ENCODE assay signal across 9 cellular contexts in the genomic region with DNA sequence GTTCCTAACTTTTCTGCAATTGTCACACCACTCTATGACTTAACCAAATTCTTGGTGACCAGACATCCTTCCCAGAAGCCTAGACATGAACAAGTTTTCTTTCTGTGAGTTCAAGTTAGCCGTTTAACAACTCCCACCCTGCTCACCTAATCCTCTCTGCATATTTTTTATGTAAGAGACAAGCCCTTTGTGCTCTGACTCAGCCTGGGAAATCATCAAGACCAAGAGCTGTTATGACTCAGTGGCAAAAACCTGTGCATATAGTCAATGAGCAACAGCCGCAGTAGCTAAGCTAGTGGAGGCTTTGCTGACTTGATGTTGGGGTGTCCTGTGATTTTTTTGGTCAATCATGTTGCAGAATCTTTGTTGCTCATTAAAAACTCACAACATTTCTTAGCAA.
DNase-seq lines count a peak whose midpoint lies in the region; ATAC-seq, FAIRE-seq and TF ChIP-seq lines count a peak whose summit lies in the region.
"Had no signal": no experiment of that assay in that cellular context is flagged by ENCODE, and none has a peak within 500 bp of the region (broad histone marks: within the 10 kb centered on the region; RNA-seq: fewer than 3 reads in every experiment).

No MANE protein-coding gene starts in this region.

- 46% methylated on average over 2 of the region's 2 CpGs for WGBS in pancreas, 2 donors

- H3K27ac ChIP-seq in astrocyte (ENCODE audit: low read depth, low read length) (peak overlapping the region; percentile 45), pancreas (no peak overlapping the region)

- no peak for DNase-seq in activated T-cell treated with anti-CD3 and anti-CD28 coated beads, Interleukin-2, amount 50 U/mL, for 4 hours
- no peak for DNase-seq in activated T-cell treated with anti-CD3 and anti-CD28 coated beads, Interleukin-2, amount 50 U/mL, for 48 hours
- DNase-seq in astrocyte (ENCODE audit: low read depth) (peak; percentile 92), pancreas (no peak)
- no peak for DNase-seq in stimulated activated naive CD8-positive, alpha-beta T cell treated with anti-CD3 and anti-CD28 coated beads, Interleukin-15, amount 100 ng/mL, for 72 hours
- no peak for DNase-seq in activated CD4-positive, alpha-beta T cell treated with anti-CD3 and anti-CD28 coated beads, Interleukin-2, amount 50 U/mL, for 48 hours
- DNase-seq in activated T-cell treated with anti-CD3 and anti-CD28 coated beads, Interleukin-2, amount 50 U/mL, for 1 hour, result no peak
- DNase-seq: activated CD8-positive, alpha-beta memory T cell treated with anti-CD3 and anti-CD28 coated beads for 24 hours had no signal

- no peaks in the 10 kb centered on the region for H4K20me1 ChIP-seq in astrocyte (ENCODE audit: insufficient read depth, low read length)

- no peaks in the 10 kb centered on the region for H3K36me3 Mint-ChIP-seq in activated T-cell treated with anti-CD3 and anti-CD28 coated beads, Interleukin-2, amount 50 U/mL, for 4 hours (ENCODE audit: insufficient read depth)
- no peaks in the 10 kb centered on the region for H3K36me3 Mint-ChIP-seq in astrocyte (ENCODE audit: low read depth, unreplicated experiment)

- H3K9me3 Mint-ChIP-seq in activated T-cell treated with anti-CD3 and anti-CD28 coated beads, Interleukin-2, amount 50 U/mL, for 4 hours, result no peaks in the 10 kb centered on the region
- peaks cover 2% of the 10 kb centered on the region for H3K9me3 Mint-ChIP-seq in astrocyte (ENCODE audit: unreplicated experiment)
- H3K9me3 Mint-ChIP-seq in stimulated activated naive CD8-positive, alpha-beta T cell treated with anti-CD3 and anti-CD28 coated beads, Interleukin-15, amount 100 ng/mL, for 72 hours, result no peaks in the 10 kb centered on the region

- H3K9ac ChIP-seq in astrocyte (ENCODE audit: low read length), result peak overlapping the region; percentile 1

- no peak overlapping the region for H3K4me3 ChIP-seq in astrocyte (ENCODE audit: insufficient read depth, low read depth, low read length)
- no peak overlapping the region for H3K4me3 ChIP-seq in pancreas

- peak overlapping the region; percentile 73 for H3K27ac Mint-ChIP-seq in astrocyte (ENCODE audit: unreplicated experiment)
- H3K27ac Mint-ChIP-seq in stimulated activated naive CD8-positive, alpha-beta T cell treated with anti-CD3 and anti-CD28 coated beads, Interleukin-15, amount 100 ng/mL, for 72 hours, result no peak overlapping the region

- no peaks in the 10 kb centered on the region for H3K27me3 ChIP-seq in astrocyte (ENCODE audit: insufficient read depth, low read length)
- H3K27me3 ChIP-seq in pancreas, result no peaks in the 10 kb centered on the region

- H3K4me1 ChIP-seq in astrocyte (ENCODE audit: insufficient read depth, low read length) (peaks cover 11% of the 10 kb centered on the region), pancreas (no peaks in the 10 kb centered on the region)

- no peaks in the 10 kb centered on the region for H3K79me2 ChIP-seq in astrocyte (ENCODE audit: insufficient read depth, low read length)

- intact Hi-C loops in pancreas (cut with DNase I), result no loop called here

- FAIRE-seq in astrocyte (lab: Jason Lieb, UNC), result no peak
- no peak for FAIRE-seq in pancreas (lab: Jason Lieb, UNC)

- no peaks in the 10 kb centered on the region for H3K4me1 Mint-ChIP-seq in activated T-cell treated with anti-CD3 and anti-CD28 coated beads, Interleukin-2, amount 50 U/mL, for 4 hours (ENCODE audit: low read depth)
- peaks cover 14% of the 10 kb centered on the region for H3K4me1 Mint-ChIP-seq in astrocyte (ENCODE audit: low read depth, unreplicated experiment)
- H3K4me1 Mint-ChIP-seq in stimulated activated naive CD8-positive, alpha-beta T cell treated with anti-CD3 and anti-CD28 coated beads, Interleukin-15, amount 100 ng/mL, for 72 hours, result no peaks in the 10 kb centered on the region

- TF ChIP-seq CTCF in astrocyte (IDR thresholded peaks at IDR 0.05; ENCODE audit: insufficient read depth, low read depth, low read length) (no peak), pancreas (IDR thresholded peaks at IDR 0.05) (no peak)

- no peak overlapping the region for H2AFZ ChIP-seq in astrocyte (ENCODE audit: low read depth, low read length)

- H3K4me2 ChIP-seq in astrocyte (ENCODE audit: low read length), result peak overlapping the region; percentile 19

- no peak overlapping the region for H3K4me3 Mint-ChIP-seq in activated T-cell treated with anti-CD3 and anti-CD28 coated beads, Interleukin-2, amount 50 U/mL, for 4 hours
- no peak overlapping the region for H3K4me3 Mint-ChIP-seq in astrocyte (ENCODE audit: unreplicated experiment)
- no peak overlapping the region for H3K4me3 Mint-ChIP-seq in stimulated activated naive CD8-positive, alpha-beta T cell treated with anti-CD3 and anti-CD28 coated beads, Interleukin-15, amount 100 ng/mL, for 72 hours

- H3K36me3 ChIP-seq in astrocyte (ENCODE audit: insufficient read depth, low read length), result no peaks in the 10 kb centered on the region
- no peaks in the 10 kb centered on the region for H3K36me3 ChIP-seq in pancreas

- peaks cover 16% of the 10 kb centered on the region for H3K27me3 Mint-ChIP-seq in activated T-cell treated with anti-CD3 and anti-CD28 coated beads, Interleukin-2, amount 50 U/mL, for 4 hours (ENCODE audit: low read depth)
- H3K27me3 Mint-ChIP-seq in astrocyte (ENCODE audit: low read depth, unreplicated experiment), result no peaks in the 10 kb centered on the region
- H3K27me3 Mint-ChIP-seq in stimulated activated naive CD8-positive, alpha-beta T cell treated with anti-CD3 and anti-CD28 coated beads, Interleukin-15, amount 100 ng/mL, for 72 hours, result peaks cover 28% of the 10 kb centered on the region

- H3K9me3 ChIP-seq in astrocyte (ENCODE audit: insufficient read depth, low read depth, low read length) (no peaks in the 10 kb centered on the region), pancreas (no peaks in the 10 kb centered on the region)

- ATAC-seq in activated T-cell treated with anti-CD3 and anti-CD28 coated beads, Interleukin-2, amount 50 U/mL, for 4 hours, result peak; percentile 30 to 32
- ATAC-seq in HG02973 (IDR thresholded peaks at IDR 0.05; ENCODE audit: unreplicated experiment), result peak; percentile 96
- peak; percentile 54 for ATAC-seq in stimulated activated naive CD8-positive, alpha-beta T cell treated with anti-CD3 and anti-CD28 coated beads, Interleukin-15, amount 100 ng/mL, for 72 hours
- ATAC-seq in pancreas, result no peak

Comparison
In these comparisons a context has a peak if more than half of its experiments do, and no peak if none do; other contexts are left out.
1. ATAC-seq: peak in activated T-cell treated with anti-CD3 and anti-CD28 coated beads, Interleukin-2, amount 50 U/mL, for 4 hours (2 of 2), HG02973 (single experiment) and stimulated activated naive CD8-positive, alpha-beta T cell treated with anti-CD3 and anti-CD28 coated beads, Interleukin-15, amount 100 ng/mL, for 72 hours (single experiment); none in pancreas (0 of 4).